Comparison of ENCODE assay signal across 1 cellular context in the genomic region with DNA sequence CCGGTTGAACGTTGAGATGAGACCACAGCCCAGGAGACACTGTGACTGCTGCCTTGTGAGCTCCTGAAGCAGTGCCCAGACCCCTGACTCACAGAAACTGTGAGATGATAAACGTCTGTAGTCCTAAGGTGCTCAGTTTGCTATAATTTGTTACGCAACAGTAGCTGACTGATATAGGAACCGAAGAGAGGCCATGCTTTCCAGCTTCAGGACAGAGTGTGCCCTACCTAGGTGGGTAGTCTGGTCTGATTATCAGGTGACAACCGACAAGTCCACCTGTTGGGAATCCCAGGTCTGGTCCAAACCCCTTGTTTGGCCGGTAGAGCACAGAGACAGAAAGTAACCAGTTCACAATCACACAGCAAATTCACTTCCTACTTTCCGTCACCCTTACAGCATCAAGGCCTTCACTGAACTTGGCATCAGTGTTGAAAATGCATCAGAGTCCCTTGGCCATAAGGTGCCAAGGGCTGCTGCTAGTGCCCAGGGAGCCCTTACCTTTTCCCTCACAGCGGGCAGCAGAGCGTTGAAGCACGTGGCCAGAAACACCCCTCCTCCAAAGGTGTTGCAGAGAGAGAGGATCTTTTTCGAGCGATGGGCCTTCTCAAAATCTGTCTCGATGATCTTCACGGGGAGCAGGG.
TF ChIP-seq lines count a peak whose summit lies in the region.

No MANE protein-coding gene starts in this region.

TF ChIP-seq in H1, 55 proteins besides CTCF, POLR2A, EP300 and RAD21:
- TF ChIP-seq, protein P1, sequence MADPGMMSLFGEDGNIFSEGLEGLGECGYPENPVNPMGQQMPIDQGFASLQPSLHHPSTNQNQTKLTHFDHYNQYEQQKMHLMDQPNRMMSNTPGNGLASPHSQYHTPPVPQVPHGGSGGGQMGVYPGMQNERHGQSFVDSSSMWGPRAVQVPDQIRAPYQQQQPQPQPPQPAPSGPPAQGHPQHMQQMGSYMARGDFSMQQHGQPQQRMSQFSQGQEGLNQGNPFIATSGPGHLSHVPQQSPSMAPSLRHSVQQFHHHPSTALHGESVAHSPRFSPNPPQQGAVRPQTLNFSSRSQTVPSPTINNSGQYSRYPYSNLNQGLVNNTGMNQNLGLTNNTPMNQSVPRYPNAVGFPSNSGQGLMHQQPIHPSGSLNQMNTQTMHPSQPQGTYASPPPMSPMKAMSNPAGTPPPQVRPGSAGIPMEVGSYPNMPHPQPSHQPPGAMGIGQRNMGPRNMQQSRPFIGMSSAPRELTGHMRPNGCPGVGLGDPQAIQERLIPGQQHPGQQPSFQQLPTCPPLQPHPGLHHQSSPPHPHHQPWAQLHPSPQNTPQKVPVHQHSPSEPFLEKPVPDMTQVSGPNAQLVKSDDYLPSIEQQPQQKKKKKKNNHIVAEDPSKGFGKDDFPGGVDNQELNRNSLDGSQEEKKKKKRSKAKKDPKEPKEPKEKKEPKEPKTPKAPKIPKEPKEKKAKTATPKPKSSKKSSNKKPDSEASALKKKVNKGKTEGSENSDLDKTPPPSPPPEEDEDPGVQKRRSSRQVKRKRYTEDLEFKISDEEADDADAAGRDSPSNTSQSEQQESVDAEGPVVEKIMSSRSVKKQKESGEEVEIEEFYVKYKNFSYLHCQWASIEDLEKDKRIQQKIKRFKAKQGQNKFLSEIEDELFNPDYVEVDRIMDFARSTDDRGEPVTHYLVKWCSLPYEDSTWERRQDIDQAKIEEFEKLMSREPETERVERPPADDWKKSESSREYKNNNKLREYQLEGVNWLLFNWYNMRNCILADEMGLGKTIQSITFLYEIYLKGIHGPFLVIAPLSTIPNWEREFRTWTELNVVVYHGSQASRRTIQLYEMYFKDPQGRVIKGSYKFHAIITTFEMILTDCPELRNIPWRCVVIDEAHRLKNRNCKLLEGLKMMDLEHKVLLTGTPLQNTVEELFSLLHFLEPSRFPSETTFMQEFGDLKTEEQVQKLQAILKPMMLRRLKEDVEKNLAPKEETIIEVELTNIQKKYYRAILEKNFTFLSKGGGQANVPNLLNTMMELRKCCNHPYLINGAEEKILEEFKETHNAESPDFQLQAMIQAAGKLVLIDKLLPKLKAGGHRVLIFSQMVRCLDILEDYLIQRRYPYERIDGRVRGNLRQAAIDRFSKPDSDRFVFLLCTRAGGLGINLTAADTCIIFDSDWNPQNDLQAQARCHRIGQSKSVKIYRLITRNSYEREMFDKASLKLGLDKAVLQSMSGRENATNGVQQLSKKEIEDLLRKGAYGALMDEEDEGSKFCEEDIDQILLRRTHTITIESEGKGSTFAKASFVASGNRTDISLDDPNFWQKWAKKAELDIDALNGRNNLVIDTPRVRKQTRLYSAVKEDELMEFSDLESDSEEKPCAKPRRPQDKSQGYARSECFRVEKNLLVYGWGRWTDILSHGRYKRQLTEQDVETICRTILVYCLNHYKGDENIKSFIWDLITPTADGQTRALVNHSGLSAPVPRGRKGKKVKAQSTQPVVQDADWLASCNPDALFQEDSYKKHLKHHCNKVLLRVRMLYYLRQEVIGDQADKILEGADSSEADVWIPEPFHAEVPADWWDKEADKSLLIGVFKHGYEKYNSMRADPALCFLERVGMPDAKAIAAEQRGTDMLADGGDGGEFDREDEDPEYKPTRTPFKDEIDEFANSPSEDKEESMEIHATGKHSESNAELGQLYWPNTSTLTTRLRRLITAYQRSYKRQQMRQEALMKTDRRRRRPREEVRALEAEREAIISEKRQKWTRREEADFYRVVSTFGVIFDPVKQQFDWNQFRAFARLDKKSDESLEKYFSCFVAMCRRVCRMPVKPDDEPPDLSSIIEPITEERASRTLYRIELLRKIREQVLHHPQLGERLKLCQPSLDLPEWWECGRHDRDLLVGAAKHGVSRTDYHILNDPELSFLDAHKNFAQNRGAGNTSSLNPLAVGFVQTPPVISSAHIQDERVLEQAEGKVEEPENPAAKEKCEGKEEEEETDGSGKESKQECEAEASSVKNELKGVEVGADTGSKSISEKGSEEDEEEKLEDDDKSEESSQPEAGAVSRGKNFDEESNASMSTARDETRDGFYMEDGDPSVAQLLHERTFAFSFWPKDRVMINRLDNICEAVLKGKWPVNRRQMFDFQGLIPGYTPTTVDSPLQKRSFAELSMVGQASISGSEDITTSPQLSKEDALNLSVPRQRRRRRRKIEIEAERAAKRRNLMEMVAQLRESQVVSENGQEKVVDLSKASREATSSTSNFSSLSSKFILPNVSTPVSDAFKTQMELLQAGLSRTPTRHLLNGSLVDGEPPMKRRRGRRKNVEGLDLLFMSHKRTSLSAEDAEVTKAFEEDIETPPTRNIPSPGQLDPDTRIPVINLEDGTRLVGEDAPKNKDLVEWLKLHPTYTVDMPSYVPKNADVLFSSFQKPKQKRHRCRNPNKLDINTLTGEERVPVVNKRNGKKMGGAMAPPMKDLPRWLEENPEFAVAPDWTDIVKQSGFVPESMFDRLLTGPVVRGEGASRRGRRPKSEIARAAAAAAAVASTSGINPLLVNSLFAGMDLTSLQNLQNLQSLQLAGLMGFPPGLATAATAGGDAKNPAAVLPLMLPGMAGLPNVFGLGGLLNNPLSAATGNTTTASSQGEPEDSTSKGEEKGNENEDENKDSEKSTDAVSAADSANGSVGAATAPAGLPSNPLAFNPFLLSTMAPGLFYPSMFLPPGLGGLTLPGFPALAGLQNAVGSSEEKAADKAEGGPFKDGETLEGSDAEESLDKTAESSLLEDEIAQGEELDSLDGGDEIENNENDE (IDR thresholded peaks at IDR 0.05; ENCODE audit: insufficient replicate concordance, low read length), result no peak
- TF ChIP-seq CEBPB (IDR thresholded peaks at IDR 0.05; ENCODE audit: low read depth, low read length), result peak; percentile 44; the same call in 1 of the 2 replicates
